ENCODE assay signal across 21 cellular contexts in genomic region chr4:17958185-17958584, GRCh38.
A peak's percentile ranks its signal among the peaks of the same experiment; 100 is the strongest.
DNase-seq lines count a peak whose midpoint lies in the region; FAIRE-seq and TF ChIP-seq lines count a peak whose summit lies in the region.
"Had no signal": no experiment of that assay in that cellular context is flagged by ENCODE, and none has a peak within 500 bp of the region (broad histone marks: within the 10 kb centered on the region; RNA-seq: fewer than 3 reads in every experiment).

No MANE protein-coding gene starts in this region.

- H3K27ac Mint-ChIP-seq in nephron progenitor cell, result peak overlapping the region; percentile 17
- H3K27ac Mint-ChIP-seq: CD8-positive, alpha-beta T cell had no signal

- peaks cover 79% of the 10 kb centered on the region for H3K36me3 Mint-ChIP-seq in nephron progenitor cell (ENCODE audit: low read depth)

- no peak overlapping the region for H3K9ac ChIP-seq in GM23248
- H3K9ac ChIP-seq: BLaER1 had no signal

- TF ChIP-seq EP300 in sigmoid colon (IDR thresholded peaks at IDR 0.05), result no peak

- no peaks in the 10 kb centered on the region for H3K9me2 ChIP-seq in GM23248 (ENCODE audit: insufficient read depth)

- H3K27me3 ChIP-seq in GM23248 (replicated peaks; ENCODE audit: insufficient read depth), result no peaks in the 10 kb centered on the region
- H3K27me3 ChIP-seq in sigmoid colon, result no peaks in the 10 kb centered on the region
- H3K27me3 ChIP-seq: BLaER1, SJSA1 had no signal

- no peak overlapping the region for H3K4me3 Mint-ChIP-seq in nephron progenitor cell
- H3K4me3 Mint-ChIP-seq: CD8-positive, alpha-beta T cell had no signal

- DNase-seq in GM23248, result peak; percentile 15
- DNase-seq in RCC 7860 (ENCODE audit: low spot score), result peak; percentile 10
- DNase-seq in fibroblast of mammary gland (ENCODE audit: low read depth), result peak; percentile 33
- DNase-seq in nephron progenitor cell, result no peak
- DNase-seq in sigmoid colon, result no peak
- no peak for DNase-seq in dermis blood vessel endothelial cell
- DNase-seq in effector CD4-positive, alpha-beta T cell, result no peak
- no peak for DNase-seq in HuH-7.5 (ENCODE audit: low spot score)
- DNase-seq: Calu3; CD8-positive, alpha-beta T cell; H7; NCI-H1417; NCI-H187 treated with DMSO at 0.1 percent for 48 hours; NCI-H345; NCI-H526; PC-3; SW 1271 had no signal

- no peak for FAIRE-seq in RCC 7860 (lab: Jason Lieb, UNC)
- FAIRE-seq: GM12892, K562 had no signal

- intact Hi-C loops in sigmoid colon (cut with DNase I), result no loop called here

- 85 to 88% methylated on average over 3 of the region's 3 CpGs for WGBS in GM23248 (ENCODE audit: low coverage in 1 of 2, low lambda C conversion rate in 2 of 2, missing lambda C conversion rate in 2 of 2), 2 experiments
- WGBS in sigmoid colon, 2 donors, result 92 to 96% methylated on average over 3 of the region's 3 CpGs

- no peaks in the 10 kb centered on the region for H4K20me1 ChIP-seq in GM23248 (ENCODE audit: insufficient read depth)

- no peak for TF ChIP-seq POLR2A in sigmoid colon (IDR thresholded peaks at IDR 0.05)

- H3K27ac ChIP-seq in GM23248, result no peak overlapping the region
- H3K27ac ChIP-seq in sigmoid colon, result no peak overlapping the region
- H3K27ac ChIP-seq: BLaER1, SJSA1 had no signal

- H3K27me3 Mint-ChIP-seq in nephron progenitor cell (ENCODE audit: low read depth, poor library complexity), result no peaks in the 10 kb centered on the region

- no peaks in the 10 kb centered on the region for H3K4me1 Mint-ChIP-seq in nephron progenitor cell

- no peak overlapping the region for H3K4me2 ChIP-seq in GM23248 (ENCODE audit: unreplicated experiment)
- H3K4me2 ChIP-seq: BLaER1 had no signal

- no peaks in the 10 kb centered on the region for H3K79me2 ChIP-seq in GM23248 (ENCODE audit: insufficient read depth)

- no peak overlapping the region for H2AFZ ChIP-seq in GM23248

- H3K9me3 ChIP-seq in GM23248 (ENCODE audit: low read depth) (no peaks in the 10 kb centered on the region), sigmoid colon (no peaks in the 10 kb centered on the region)
- H3K9me3 ChIP-seq: SJSA1 had no signal

- in situ Hi-C loops in GM23248 (cut with MboI), result no loop called here

- H3K9me3 Mint-ChIP-seq in nephron progenitor cell, result peaks cover 21% of the 10 kb centered on the region
- H3K9me3 Mint-ChIP-seq: CD8-positive, alpha-beta T cell had no signal

- H3K4me3 ChIP-seq in GM23248 (no peak overlapping the region), fibroblast of mammary gland (ENCODE audit: control insufficient read depth, low read depth, low read length) (no peak overlapping the region), sigmoid colon (no peak overlapping the region)
- H3K4me3 ChIP-seq: BLaER1, K562, SJSA1 had no signal

- H3F3A ChIP-seq in GM23248 (ENCODE audit: insufficient read depth), result no peaks in the 10 kb centered on the region

- TF ChIP-seq CTCF in fibroblast of mammary gland (conservative IDR thresholded peaks at IDR 0.05; ENCODE audit: control insufficient read depth, insufficient read depth, low read depth, low read length) (no peak), nephron progenitor cell (IDR thresholded peaks at IDR 0.05) (no peak), sigmoid colon (IDR thresholded peaks at IDR 0.05) (no peak)

- H3K4me1 ChIP-seq in GM23248 (ENCODE audit: insufficient read depth) (peaks cover 10% of the 10 kb centered on the region), sigmoid colon (no peaks in the 10 kb centered on the region)
- H3K4me1 ChIP-seq: BLaER1 had no signal

- H3K36me3 ChIP-seq in GM23248 (ENCODE audit: low read depth) (0 out of 2 replicates have a peak, but pooled peaks cover 6% of the 10 kb centered on the region), sigmoid colon (peaks cover 0 to 24% (median 0%) of the 10 kb centered on the region in 4 donors)

Comparison
In these comparisons a context has a peak if more than half of its experiments do, and no peak if none do; other contexts are left out.
1. DNase-seq: peak in GM23248 (single experiment), RCC 7860 (single experiment) and fibroblast of mammary gland (single experiment); none in nephron progenitor cell (single experiment), sigmoid colon (single experiment), dermis blood vessel endothelial cell (single experiment), effector CD4-positive, alpha-beta T cell (single experiment) and HuH-7.5 (single experiment).